ENCODE assay signal across 8 cellular contexts in genomic region chr5:140038373-140038957, GRCh38. TPM values are rescaled to one million over a fixed set of nuclear protein-coding genes. Genes with fewer than 3 reads are reported as not detected.
A peak's percentile ranks its signal among the peaks of the same experiment; 100 is the strongest.
DNase-seq lines count a peak whose midpoint lies in the region; ATAC-seq and TF ChIP-seq lines count a peak whose summit lies in the region.

No MANE protein-coding gene starts in this region.

- H3K36me3 Mint-ChIP-seq in activated CD4-positive, alpha-beta T cell treated with anti-CD3 and anti-CD28 coated beads, Interleukin-2, amount 10 ng/mL, durations not matched to agents 7 days and 5 days (ENCODE audit: low read depth), result no peaks in the 10 kb centered on the region

- no peaks in the 10 kb centered on the region for H3K9me3 ChIP-seq in esophagus squamous epithelium

- 30 to 34% methylated on average over 7 of the region's 7 CpGs for WGBS in esophagus squamous epithelium, 2 donors

- intact Hi-C loops in esophagus squamous epithelium (cut with DNase I), result no loop called here

- H3K4me3 ChIP-seq in GM12875 (ENCODE audit: low read depth, low read length), result peak overlapping the region; percentile 21
- H3K4me3 ChIP-seq in esophagus squamous epithelium, result peak overlapping the region in 3 of 4 donors; percentile 34 to 65 (median 36)
- peak overlapping the region; percentile 20 for H3K4me3 ChIP-seq in retinal pigment epithelial cell (ENCODE audit: low read length)

- H3K4me1 ChIP-seq in esophagus squamous epithelium, result peaks cover 11 to 46% (median 17%) of the 10 kb centered on the region in 3 donors

- CTCF ChIA-PET in activated CD4-positive, alpha-beta T cell treated with anti-CD3 and anti-CD28 coated beads, Interleukin-2, amount 10 ng/mL, durations not matched to agents 7 days and 5 days (lab: Charles Lee), result interaction anchor here (1.2 kb wide), 1 partner anchor 105 kb away, joined by 3 read pairs; no protein-coding TSS in a partner anchor

- no peak for ATAC-seq in GM18873 (IDR thresholded peaks at IDR 0.05; ENCODE audit: low FRiP score, unreplicated experiment)

- no peaks in the 10 kb centered on the region for H3K36me3 ChIP-seq in esophagus squamous epithelium

- H3K27ac Mint-ChIP-seq in activated CD4-positive, alpha-beta T cell treated with anti-CD3 and anti-CD28 coated beads, Interleukin-2, amount 10 ng/mL, durations not matched to agents 7 days and 5 days, result no peak overlapping the region

- peak; percentile 12 for DNase-seq in NCI-H69 (lab: John Stamatoyannopoulos, UW)
- DNase-seq in esophagus squamous epithelium (lab: John Stamatoyannopoulos, UW), result no peak
- no peak for DNase-seq in retinal pigment epithelial cell (ENCODE audit: low read depth)
- no peak for DNase-seq in activated CD4-positive, alpha-beta T cell treated with anti-CD3 and anti-CD28 coated beads, Interleukin-2, amount 10 ng/mL, durations not matched to agents 7 days and 5 days
- DNase-seq in SIG-M5 treated with dmso at 0.1 percent for 504 hours (lab: John Stamatoyannopoulos, UW; ENCODE audit: unreplicated experiment), result no peak
- no peak for DNase-seq in germinal center (ENCODE audit: low spot score)

- no peak overlapping the region for H3K4me3 Mint-ChIP-seq in activated CD4-positive, alpha-beta T cell treated with anti-CD3 and anti-CD28 coated beads, Interleukin-2, amount 10 ng/mL, durations not matched to agents 7 days and 5 days

- peaks cover 10% of the 10 kb centered on the region for H3K4me1 Mint-ChIP-seq in activated CD4-positive, alpha-beta T cell treated with anti-CD3 and anti-CD28 coated beads, Interleukin-2, amount 10 ng/mL, durations not matched to agents 7 days and 5 days

- POLR2A ChIA-PET in activated CD4-positive, alpha-beta T cell treated with anti-CD3 and anti-CD28 coated beads, Interleukin-2, amount 10 ng/mL, durations not matched to agents 7 days and 5 days (lab: Charles Lee), result no interaction called here

- TF ChIP-seq CTCF in GM12875 (IDR thresholded peaks at IDR 0.05; ENCODE audit: borderline replicate concordance, insufficient read depth, low read depth, low read length) (no peak), esophagus squamous epithelium (IDR thresholded peaks at IDR 0.05) (no peak), retinal pigment epithelial cell (conservative IDR thresholded peaks at IDR 0.05; ENCODE audit: low read depth, low read length) (no peak)

- peaks cover 0 to 41% (median 2%) of the 10 kb centered on the region in 4 donors for H3K27me3 ChIP-seq in esophagus squamous epithelium

- no peaks in the 10 kb centered on the region for H3K9me3 Mint-ChIP-seq in activated CD4-positive, alpha-beta T cell treated with anti-CD3 and anti-CD28 coated beads, Interleukin-2, amount 10 ng/mL, durations not matched to agents 7 days and 5 days

- no peak for TF ChIP-seq POLR2A in esophagus squamous epithelium (IDR thresholded peaks at IDR 0.05)

- peak overlapping the region in 3 of 4 donors; percentile 25 to 51 (median 40) for H3K27ac ChIP-seq in esophagus squamous epithelium

- peaks cover 78% of the 10 kb centered on the region for H3K27me3 Mint-ChIP-seq in activated CD4-positive, alpha-beta T cell treated with anti-CD3 and anti-CD28 coated beads, Interleukin-2, amount 10 ng/mL, durations not matched to agents 7 days and 5 days

RNA-seq across cellular contexts. Expression of gene NRG2, which starts 4.6 kb away (rescaled TPM):
- total RNA-seq in esophagus squamous epithelium, result 1 to 10 TPM in 3 of 4 donors, under 1 TPM in 1; 0.66 to 4.9 (median 2.5) TPM
- total RNA-seq in activated CD4-positive, alpha-beta T cell treated with anti-CD3 and anti-CD28 coated beads, Interleukin-2, amount 10 ng/mL, durations not matched to agents 7 days and 5 days, result not detected
